Comparison of ENCODE assay signal across 33 cellular contexts in the genomic region with DNA sequence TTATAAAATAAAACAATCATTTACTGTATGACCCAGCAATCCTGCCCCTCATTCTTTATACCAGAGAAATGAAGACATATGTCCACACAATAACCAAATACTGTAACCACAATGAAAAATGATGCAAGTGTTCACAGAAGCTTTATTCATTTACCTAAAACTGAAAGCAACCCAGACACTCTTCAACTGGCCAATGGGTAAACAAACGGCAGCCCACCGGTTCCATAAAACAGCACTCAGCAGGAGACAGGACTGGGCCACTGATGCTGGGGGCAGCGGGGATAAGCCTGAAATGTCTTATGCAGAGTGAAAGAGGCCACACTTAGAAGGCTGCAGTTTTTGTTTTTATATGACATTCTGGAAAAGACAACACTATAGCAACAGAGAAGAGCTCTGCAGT.
"Had no signal": no experiment of that assay in that cellular context is flagged by ENCODE, and none has a peak within 500 bp of the region (broad histone marks: within the 10 kb centered on the region; RNA-seq: fewer than 3 reads in every experiment).

No MANE protein-coding gene starts in this region.

- DNase-seq: activated B cell treated with CpG ODN at 0.5 μM for 24 hours; activated CD4-positive, alpha-beta T cell treated with anti-CD3 and anti-CD28 coated beads for 48 hours; activated CD4-positive, alpha-beta T cell treated with anti-CD3 and anti-CD28 coated beads, Interleukin-2, amount 50 U/mL, for 1 hour; activated CD4-positive, alpha-beta T cell treated with anti-CD3 and anti-CD28 coated beads, Interleukin-2, amount 50 U/mL, for 48 hours; activated CD8-positive, alpha-beta memory T cell treated with anti-CD3 and anti-CD28 coated beads for 24 hours; activated CD8-positive, alpha-beta T cell treated with anti-CD3 and anti-CD28 coated beads for 36 hours; activated effector memory CD4-positive, alpha-beta T cell treated with Interleukin-2 at 50 U/mL for 16 hours; activated gamma-delta T cell treated with Interleukin-2 at 50 U/mL for 16 hours; activated naive CD4-positive, alpha-beta T cell treated with anti-CD3 and anti-CD28 coated beads, Interleukin-2, amount 50 U/mL, for 16 hours; activated naive CD4-positive, alpha-beta T cell treated with Interleukin-2 at 50 U/mL for 16 hours; activated T-cell treated with anti-CD3 and anti-CD28 coated beads for 4 hours; activated T-cell treated with anti-CD3 and anti-CD28 coated beads, Interleukin-2, amount 50 U/mL, for 24 hours; amniotic stem cell; anterior cingulate cortex; brain microvascular endothelial cell; dorsolateral prefrontal cortex; effector memory CD4-positive, alpha-beta T cell; endodermal cell; erythroblast; foreskin keratinocyte; heart right ventricle; T1000; WERI-Rb-1 had no signal

- H3K4me3 ChIP-seq: coronary artery, dorsolateral prefrontal cortex, esophagus muscularis mucosa, gastroesophageal sphincter, heart right ventricle had no signal

- H3K4me1 Mint-ChIP-seq: activated B cell treated with CpG ODN at 0.5 μM for 24 hours; central memory CD8-positive, alpha-beta T cell; endodermal cell had no signal

- H3K4me3 Mint-ChIP-seq: activated B cell treated with CpG ODN at 0.5 μM for 24 hours; activated CD8-positive, alpha-beta T cell treated with anti-CD3 and anti-CD28 coated beads for 36 hours; activated naive CD8-positive, alpha-beta T cell; activated T-cell treated with anti-CD3 and anti-CD28 coated beads, Interleukin-2, amount 50 U/mL, for 24 hours; activated T-helper 17 cell treated with anti-CD3 and anti-CD28 coated beads, Interleukin-2, amount 50 U/mL, for 72 hours; central memory CD8-positive, alpha-beta T cell; dendritic cell treated with granulocyte-macrophage colony-stimulating factor and Interleukin-4, amounts not matched to agents 40 ng/mL and 50 ng/mL, for 4 days; endodermal cell; T-helper 1 cell treated with Interleukin-12 subunit alpha and Interleukin-12 subunit beta and Interleukin-4 antibody, amounts not matched to agents 30 μg/mL and 1 μg/mL, for 36 hours; T-helper 2 cell treated with Interferon-gamma antibody and Interleukin-4, amounts not matched to agents 5 μg/mL and 100 μg/mL, for 36 hours had no signal

- H3K9me3 Mint-ChIP-seq: activated CD8-positive, alpha-beta T cell treated with anti-CD3 and anti-CD28 coated beads for 36 hours; activated T-helper 17 cell treated with anti-CD3 and anti-CD28 coated beads, Interleukin-2, amount 50 U/mL, for 72 hours; central memory CD8-positive, alpha-beta T cell; dendritic cell treated with granulocyte-macrophage colony-stimulating factor and Interleukin-4, amounts not matched to agents 40 ng/mL and 50 ng/mL, for 4 days had no signal

- H3K27ac Mint-ChIP-seq: activated B cell treated with CpG ODN at 0.5 μM for 24 hours; activated CD8-positive, alpha-beta T cell treated with anti-CD3 and anti-CD28 coated beads for 36 hours; activated naive CD8-positive, alpha-beta T cell; activated T-cell treated with anti-CD3 and anti-CD28 coated beads, Interleukin-2, amount 50 U/mL, for 24 hours; activated T-helper 17 cell treated with anti-CD3 and anti-CD28 coated beads, Interleukin-2, amount 50 U/mL, for 72 hours; dendritic cell treated with granulocyte-macrophage colony-stimulating factor and Interleukin-4, amounts not matched to agents 40 ng/mL and 50 ng/mL, for 4 days; endodermal cell; T-helper 1 cell treated with Interleukin-12 subunit alpha and Interleukin-12 subunit beta and Interleukin-4 antibody, amounts not matched to agents 30 μg/mL and 1 μg/mL, for 36 hours; T-helper 2 cell treated with Interferon-gamma antibody and Interleukin-4, amounts not matched to agents 5 μg/mL and 100 μg/mL, for 36 hours had no signal

- H3K27me3 ChIP-seq: brain microvascular endothelial cell, dorsolateral prefrontal cortex, esophagus muscularis mucosa, foreskin keratinocyte, gastroesophageal sphincter, heart right ventricle had no signal

- H3K27ac ChIP-seq: brain microvascular endothelial cell, coronary artery, dorsolateral prefrontal cortex, esophagus muscularis mucosa, foreskin keratinocyte, gastroesophageal sphincter, heart right ventricle, WERI-Rb-1 had no signal

- H3K27me3 Mint-ChIP-seq: activated B cell treated with CpG ODN at 0.5 μM for 24 hours; activated CD8-positive, alpha-beta T cell treated with anti-CD3 and anti-CD28 coated beads for 36 hours; activated naive CD8-positive, alpha-beta T cell; activated T-cell treated with anti-CD3 and anti-CD28 coated beads, Interleukin-2, amount 50 U/mL, for 24 hours; activated T-helper 17 cell treated with anti-CD3 and anti-CD28 coated beads, Interleukin-2, amount 50 U/mL, for 72 hours; central memory CD8-positive, alpha-beta T cell; dendritic cell treated with granulocyte-macrophage colony-stimulating factor and Interleukin-4, amounts not matched to agents 40 ng/mL and 50 ng/mL, for 4 days had no signal

- ATAC-seq: activated CD4-positive, CD25-positive, alpha-beta regulatory T cell treated with anti-CD3 and anti-CD28 coated beads, Interleukin-2, amount 50 U/mL, for 24 hours; activated CD8-positive, alpha-beta T cell treated with anti-CD3 and anti-CD28 coated beads for 36 hours; activated T-helper 17 cell treated with anti-CD3 and anti-CD28 coated beads, Interleukin-2, amount 50 U/mL, for 72 hours; foreskin keratinocyte; gastroesophageal sphincter; heart right ventricle had no signal

- H3K4me1 ChIP-seq: esophagus muscularis mucosa, foreskin keratinocyte, gastroesophageal sphincter, heart right ventricle had no signal
